Comparison of ENCODE assay signal across 6 cellular contexts in the genomic region with DNA sequence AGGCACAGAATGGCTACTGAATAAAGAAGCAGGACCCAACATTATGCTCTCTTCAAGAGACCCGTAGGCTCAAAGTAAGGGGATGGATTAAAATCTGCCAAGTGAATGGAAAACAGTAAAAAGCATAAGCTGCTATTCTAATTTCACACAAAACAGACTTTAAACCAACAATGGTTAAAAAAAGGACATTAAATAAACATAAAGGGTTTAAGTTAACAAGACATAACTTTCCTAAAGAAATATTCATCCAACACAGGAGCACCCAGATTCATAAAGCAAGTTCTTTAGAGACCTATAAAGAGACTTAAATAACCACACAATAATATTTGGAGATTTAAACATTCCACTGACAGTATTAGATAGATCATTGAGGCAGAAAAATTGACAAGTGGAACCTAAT.
"Had no signal": no experiment of that assay in that cellular context is flagged by ENCODE, and none has a peak within 500 bp of the region (broad histone marks: within the 10 kb centered on the region; RNA-seq: fewer than 3 reads in every experiment).

No MANE protein-coding gene starts in this region.

- FAIRE-seq: HepG2, K562 had no signal

- H3K4me3 ChIP-seq: K562 had no signal

- DNase-seq: IMR-90, KBM-7, KG1 had no signal

- H3K27ac ChIP-seq: HL-60 had no signal
